In the genomic region with DNA sequence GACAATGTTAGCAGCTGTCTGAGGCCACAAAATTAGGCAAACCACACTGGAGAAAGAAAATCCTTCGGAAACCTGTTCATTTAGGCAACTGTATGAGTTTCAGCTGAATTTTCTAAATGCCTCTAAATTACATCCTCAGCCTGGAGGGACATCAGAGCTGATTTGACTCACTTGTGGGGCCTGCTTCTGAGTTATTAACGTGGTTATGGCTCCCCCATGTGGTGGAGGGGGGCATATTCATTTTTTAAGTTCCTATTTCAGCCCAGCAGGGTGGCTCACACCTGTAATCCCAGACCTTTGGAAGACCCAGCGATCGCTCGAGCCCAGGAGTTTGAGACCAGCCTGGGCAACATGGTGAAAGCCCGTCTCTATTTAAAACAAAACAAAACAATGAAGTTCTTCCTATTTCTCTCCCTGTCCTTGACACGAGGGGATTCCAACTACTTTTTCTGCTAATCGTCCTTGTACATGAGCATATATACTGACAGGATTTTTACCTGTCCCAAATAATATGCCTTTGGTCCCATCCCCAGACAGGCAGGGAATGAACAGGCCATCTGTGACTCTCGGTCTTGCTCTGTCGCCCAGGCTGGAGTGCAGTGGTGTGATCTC, we compare ENCODE assay signal across 9 cellular contexts. TPM values are rescaled to one million over a fixed set of nuclear protein-coding genes. Genes with fewer than 3 reads are reported as not detected.
DNase-seq lines count a peak whose midpoint lies in the region; ATAC-seq, FAIRE-seq and TF ChIP-seq lines count a peak whose summit lies in the region.
"Had no signal": no experiment of that assay in that cellular context is flagged by ENCODE, and none has a peak within 500 bp of the region (broad histone marks: within the 10 kb centered on the region; RNA-seq: fewer than 3 reads in every experiment).

No MANE protein-coding gene starts in this region.

- H3K36me3 ChIP-seq in KMS-11 (ENCODE audit: insufficient read depth), result no peaks in the 10 kb centered on the region
- H3K36me3 ChIP-seq in fibroblast of lung (ENCODE audit: control insufficient read depth, insufficient read depth, low read length), result no peaks in the 10 kb centered on the region
- H3K36me3 ChIP-seq in neural cell (ENCODE audit: insufficient read depth, low read length), result no peaks in the 10 kb centered on the region

- no peaks in the 10 kb centered on the region for H3K9me2 ChIP-seq in neural cell (ENCODE audit: insufficient read depth, low read length)

- no peak overlapping the region for H3K4me3 Mint-ChIP-seq in activated T-cell treated with anti-CD3 and anti-CD28 coated beads, Interleukin-2, amount 50 U/mL, for 4 hours
- H3K4me3 Mint-ChIP-seq: dendritic cell treated with granulocyte-macrophage colony-stimulating factor and Interleukin-4, amounts not matched to agents 40 ng/mL and 50 ng/mL, for 4 days had no signal

- no peak for TF ChIP-seq EP300 in neural cell (conservative IDR thresholded peaks at IDR 0.05; ENCODE audit: poor library complexity, severe bottlenecking)

- no peak overlapping the region for H3K27ac ChIP-seq in KMS-11
- H3K27ac ChIP-seq in fibroblast of lung (ENCODE audit: insufficient read depth, low read length), result no peak overlapping the region
- no peak overlapping the region for H3K27ac ChIP-seq in neural cell (ENCODE audit: low read length)

- no peaks in the 10 kb centered on the region for H3K36me3 Mint-ChIP-seq in activated T-cell treated with anti-CD3 and anti-CD28 coated beads, Interleukin-2, amount 50 U/mL, for 4 hours (ENCODE audit: insufficient read depth)

- H3K9ac ChIP-seq in KMS-11, result no peak overlapping the region
- H3K9ac ChIP-seq in fibroblast of lung (ENCODE audit: insufficient read depth, low read length), result no peak overlapping the region
- H3K9ac ChIP-seq in neural cell (ENCODE audit: low read length), result no peak overlapping the region

- peaks cover 14% of the 10 kb centered on the region for H3K4me1 Mint-ChIP-seq in activated T-cell treated with anti-CD3 and anti-CD28 coated beads, Interleukin-2, amount 50 U/mL, for 4 hours (ENCODE audit: low read depth)

- H3F3A ChIP-seq in neural cell (ENCODE audit: insufficient read depth, low read length, poor library complexity, severe bottlenecking), result no peaks in the 10 kb centered on the region

- H3K79me2 ChIP-seq in KMS-11 (ENCODE audit: insufficient read depth, low read depth), result no peaks in the 10 kb centered on the region
- no peaks in the 10 kb centered on the region for H3K79me2 ChIP-seq in fibroblast of lung (ENCODE audit: control insufficient read depth, insufficient read depth, low read length)
- H3K79me2 ChIP-seq in neural cell (replicated peaks; ENCODE audit: insufficient read depth, low read length), result no peaks in the 10 kb centered on the region

- DNase-seq in DMS53 treated with DMSO at 0.1 percent for 48 hours (lab: John Stamatoyannopoulos, UW; ENCODE audit: unreplicated experiment) (peak; percentile 76), RCC 7860 (ENCODE audit: low spot score) (peak; percentile 69), fibroblast of lung (ENCODE audit: low read depth in 2 of 2) (peak; percentile 71 to 82), stromal cell of bone marrow (ENCODE audit: low read depth) (peak; percentile 56)
- peak; percentile 56 for DNase-seq in activated T-cell treated with anti-CD3 and anti-CD28 coated beads, Interleukin-2, amount 50 U/mL, for 4 hours

- H2AFZ ChIP-seq in KMS-11 (ENCODE audit: low read depth), result no peak overlapping the region
- no peak overlapping the region for H2AFZ ChIP-seq in fibroblast of lung (ENCODE audit: low read length)
- H2AFZ ChIP-seq in neural cell (ENCODE audit: low read depth, low read length), result no peak overlapping the region

- H3K4me1 ChIP-seq in KMS-11 (ENCODE audit: low read depth, poor library complexity, severe bottlenecking), result peaks cover 11% of the 10 kb centered on the region
- no peaks in the 10 kb centered on the region for H3K4me1 ChIP-seq in fibroblast of lung (ENCODE audit: control insufficient read depth, extremely low read depth, insufficient read depth, low read length)

- ATAC-seq in activated T-cell treated with anti-CD3 and anti-CD28 coated beads, Interleukin-2, amount 50 U/mL, for 4 hours, result peak; percentile 62 to 72
- no peak for ATAC-seq in GM18520 (IDR thresholded peaks at IDR 0.05; ENCODE audit: unreplicated experiment)

- TF ChIP-seq RAD21 in neural cell (conservative IDR thresholded peaks at IDR 0.05), result peak; percentile 95

- peak; percentile 74 for FAIRE-seq in RCC 7860 (lab: Jason Lieb, UNC)

- H3K9me3 ChIP-seq in fibroblast of lung (ENCODE audit: control insufficient read depth, insufficient read depth, low read depth, low read length) (no peaks in the 10 kb centered on the region), neural cell (ENCODE audit: low read length) (no peaks in the 10 kb centered on the region)

- H3K4me3 ChIP-seq in KMS-11 (IDR thresholded peaks at IDR 0.05; ENCODE audit: insufficient read depth, low read depth, low read length), result no peak overlapping the region
- no peak overlapping the region for H3K4me3 ChIP-seq in fibroblast of lung (replicated peaks in 1 of 4; ENCODE audit: control extremely low read depth in 1 of 4, insufficient read depth in 1 of 4, low read depth in 3 of 4, low read length in 4 of 4)
- H3K4me3 ChIP-seq in neural cell (ENCODE audit: low read length), result no peak overlapping the region

- H3K9me3 Mint-ChIP-seq in activated T-cell treated with anti-CD3 and anti-CD28 coated beads, Interleukin-2, amount 50 U/mL, for 4 hours, result no peaks in the 10 kb centered on the region
- H3K9me3 Mint-ChIP-seq: dendritic cell treated with granulocyte-macrophage colony-stimulating factor and Interleukin-4, amounts not matched to agents 40 ng/mL and 50 ng/mL, for 4 days had no signal

- H3K4me2 ChIP-seq in KMS-11, result no peak overlapping the region
- no peak overlapping the region for H3K4me2 ChIP-seq in fibroblast of lung (ENCODE audit: extremely low read depth, insufficient read depth, low read length)
- H3K4me2 ChIP-seq in neural cell (ENCODE audit: low read length), result no peak overlapping the region

- no peaks in the 10 kb centered on the region for H4K20me1 ChIP-seq in KMS-11 (ENCODE audit: insufficient read depth)
- no peaks in the 10 kb centered on the region for H4K20me1 ChIP-seq in fibroblast of lung (ENCODE audit: control insufficient read depth, extremely low read depth, insufficient read depth, low read length)
- no peaks in the 10 kb centered on the region for H4K20me1 ChIP-seq in neural cell (ENCODE audit: insufficient read depth)

- peaks cover 38% of the 10 kb centered on the region for H3K27me3 Mint-ChIP-seq in activated T-cell treated with anti-CD3 and anti-CD28 coated beads, Interleukin-2, amount 50 U/mL, for 4 hours (ENCODE audit: low read depth)

- TF ChIP-seq CTCF in KMS-11 (conservative IDR thresholded peaks at IDR 0.05; ENCODE audit: low read depth, low read length), result peak; percentile 94
- peak; percentile 82 to 87 for TF ChIP-seq CTCF in fibroblast of lung (conservative IDR thresholded peaks at IDR 0.05 in 1 of 2, IDR thresholded peaks at IDR 0.05 in 1 of 2; ENCODE audit: low read depth in 1 of 2, low read length in 2 of 2)
- TF ChIP-seq CTCF in neural cell (IDR thresholded peaks at IDR 0.05; ENCODE audit: poor library complexity, severe bottlenecking), result peak; percentile 97

- H3K27me3 ChIP-seq in KMS-11 (ENCODE audit: insufficient read depth, low read depth), result peaks cover 89% of the 10 kb centered on the region
- H3K27me3 ChIP-seq in fibroblast of lung (ENCODE audit: control insufficient read depth, insufficient read depth, low read length), result peaks cover 2% of the 10 kb centered on the region
- no peaks in the 10 kb centered on the region for H3K27me3 ChIP-seq in neural cell (ENCODE audit: insufficient read depth, low read depth, low read length)

TF ChIP-seq in neural cell, 6 proteins besides CTCF, POLR2A, EP300 and RAD21 (continues in another document):
- TF ChIP-seq, protein P1, sequence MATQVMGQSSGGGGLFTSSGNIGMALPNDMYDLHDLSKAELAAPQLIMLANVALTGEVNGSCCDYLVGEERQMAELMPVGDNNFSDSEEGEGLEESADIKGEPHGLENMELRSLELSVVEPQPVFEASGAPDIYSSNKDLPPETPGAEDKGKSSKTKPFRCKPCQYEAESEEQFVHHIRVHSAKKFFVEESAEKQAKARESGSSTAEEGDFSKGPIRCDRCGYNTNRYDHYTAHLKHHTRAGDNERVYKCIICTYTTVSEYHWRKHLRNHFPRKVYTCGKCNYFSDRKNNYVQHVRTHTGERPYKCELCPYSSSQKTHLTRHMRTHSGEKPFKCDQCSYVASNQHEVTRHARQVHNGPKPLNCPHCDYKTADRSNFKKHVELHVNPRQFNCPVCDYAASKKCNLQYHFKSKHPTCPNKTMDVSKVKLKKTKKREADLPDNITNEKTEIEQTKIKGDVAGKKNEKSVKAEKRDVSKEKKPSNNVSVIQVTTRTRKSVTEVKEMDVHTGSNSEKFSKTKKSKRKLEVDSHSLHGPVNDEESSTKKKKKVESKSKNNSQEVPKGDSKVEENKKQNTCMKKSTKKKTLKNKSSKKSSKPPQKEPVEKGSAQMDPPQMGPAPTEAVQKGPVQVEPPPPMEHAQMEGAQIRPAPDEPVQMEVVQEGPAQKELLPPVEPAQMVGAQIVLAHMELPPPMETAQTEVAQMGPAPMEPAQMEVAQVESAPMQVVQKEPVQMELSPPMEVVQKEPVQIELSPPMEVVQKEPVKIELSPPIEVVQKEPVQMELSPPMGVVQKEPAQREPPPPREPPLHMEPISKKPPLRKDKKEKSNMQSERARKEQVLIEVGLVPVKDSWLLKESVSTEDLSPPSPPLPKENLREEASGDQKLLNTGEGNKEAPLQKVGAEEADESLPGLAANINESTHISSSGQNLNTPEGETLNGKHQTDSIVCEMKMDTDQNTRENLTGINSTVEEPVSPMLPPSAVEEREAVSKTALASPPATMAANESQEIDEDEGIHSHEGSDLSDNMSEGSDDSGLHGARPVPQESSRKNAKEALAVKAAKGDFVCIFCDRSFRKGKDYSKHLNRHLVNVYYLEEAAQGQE (IDR thresholded peaks at IDR 0.05; ENCODE audit: borderline replicate concordance), result no peak
- no peak for TF ChIP-seq POLR2AphosphoS5 (IDR thresholded peaks at IDR 0.05)
- TF ChIP-seq SMC3 (conservative IDR thresholded peaks at IDR 0.05; ENCODE audit: poor library complexity), result peak; percentile 91
- no peak for TF ChIP-seq EZH2 (IDR thresholded peaks at IDR 0.05; ENCODE audit: borderline replicate concordance, insufficient read depth, low read length, poor library complexity, severe bottlenecking)

RNA-seq across cellular contexts. Expression of a gene that starts 31.5 kb away (rescaled TPM):
- under 1 TPM in 1 of 3 donors, not detected in 2; 0.54 TPM for total RNA-seq in activated T-cell treated with anti-CD3 and anti-CD28 coated beads, Interleukin-2, amount 50 U/mL, for 4 hours
- 0.77 and 1.5 TPM in 2 replicates for total RNA-seq in fibroblast of lung
- polyA plus RNA-seq in fibroblast of lung (0.12 and 0.99 TPM in 2 replicates), neural cell (2.0 and 2.1 TPM in 2 replicates)
- 0.23 and 1.4 TPM in 2 replicates for polyA plus RNA-seq in fibroblast of lung (2012)
- polyA minus RNA-seq in fibroblast of lung (ENCODE audit: low replicate concordance) (0.79 and 5.3 TPM in 2 replicates), neural cell (3.4 and 5.0 TPM in 2 replicates)

RNA-seq across cellular contexts. Expression of a gene that starts 35.8 kb away (rescaled TPM):
- total RNA-seq in activated T-cell treated with anti-CD3 and anti-CD28 coated beads, Interleukin-2, amount 50 U/mL, for 4 hours, result not detected
- not detected in 2 replicates for total RNA-seq in fibroblast of lung
- polyA plus RNA-seq in fibroblast of lung (not detected in 2 replicates), neural cell (not detected in 2 replicates)
- not detected in 2 replicates for polyA plus RNA-seq in fibroblast of lung (2012)
- polyA minus RNA-seq in fibroblast of lung (ENCODE audit: low replicate concordance) (not detected in 2 replicates), neural cell (not detected in 2 replicates)
